10 cellular contexts compared by ENCODE assay signal in genomic region chr6:27651371-27651732, GRCh38.
A peak's percentile ranks its signal among the peaks of the same experiment; 100 is the strongest.
DNase-seq lines count a peak whose midpoint lies in the region; ATAC-seq, FAIRE-seq and TF ChIP-seq lines count a peak whose summit lies in the region.
"Had no signal": no experiment of that assay in that cellular context is flagged by ENCODE, and none has a peak within 500 bp of the region (broad histone marks: within the 10 kb centered on the region; RNA-seq: fewer than 3 reads in every experiment).

No MANE protein-coding gene starts in this region.

- no peak overlapping the region for H3K27ac ChIP-seq in ectodermal cell (ENCODE audit: insufficient read depth, low read depth, low read length, poor library complexity, severe bottlenecking)

- 7% methylated on average over 7 of the region's 7 CpGs for WGBS in ectodermal cell, 2 experiments

- H3K4me1 ChIP-seq in ectodermal cell (ENCODE audit: control insufficient read depth, insufficient read depth, low read length): no peaks in the 10 kb centered on the region
- H3K4me1 ChIP-seq in neuron (ENCODE audit: insufficient read depth, low read length): no peaks in the 10 kb centered on the region

- DNase-seq in NCI-H1105 treated with DMSO at 0.1 percent for 48 hours (lab: John Stamatoyannopoulos, UW): peak; percentile 15
- DNase-seq in NCI-H1105 (lab: John Stamatoyannopoulos, UW): no peak
- DNase-seq in NCI-H774 (lab: John Stamatoyannopoulos, UW): peak; percentile 23
- no peak for DNase-seq in stimulated activated naive CD4-positive, alpha-beta T cell treated with Interleukin-2 at 50 U/mL for 16 hours (lab: John Stamatoyannopoulos, UW)
- DNase-seq in GM12892 (ENCODE audit: insufficient read length): no peak
- DNase-seq: activated gamma-delta T cell had no signal

- no peaks in the 10 kb centered on the region for H3K36me3 ChIP-seq in ectodermal cell (ENCODE audit: control insufficient read depth, insufficient read depth, low read length)
- H3K36me3 ChIP-seq in neuron (ENCODE audit: insufficient read depth, low read length): no peaks in the 10 kb centered on the region

- H3K4me3 ChIP-seq in ectodermal cell (ENCODE audit: insufficient read depth, low read depth, low read length): peak overlapping the region; percentile 51
- H3K4me3 ChIP-seq in neuron (ENCODE audit: low read length): peak overlapping the region; percentile 43

- FAIRE-seq in GM12892 (lab: Jason Lieb, UNC): no peak

- ATAC-seq in esophagus mucosa: no peak
- ATAC-seq: left lobe of liver had no signal

- no peak for TF ChIP-seq POLR2A in GM12892 (IDR thresholded peaks at IDR 0.05; ENCODE audit: low read depth, low read length)

- H3K9me3 ChIP-seq in ectodermal cell (ENCODE audit: control insufficient read depth, low read length) (no peaks in the 10 kb centered on the region), neuron (ENCODE audit: low read length) (no peaks in the 10 kb centered on the region)

- no peaks in the 10 kb centered on the region for H3K27me3 ChIP-seq in ectodermal cell (ENCODE audit: control insufficient read depth, insufficient read depth, low read length, poor library complexity, severe bottlenecking)
- no peaks in the 10 kb centered on the region for H3K27me3 ChIP-seq in neuron (ENCODE audit: insufficient read depth, low read length)

- H2AFZ ChIP-seq in neuron (ENCODE audit: low read depth, low read length): peak overlapping the region; percentile 19

Comparison
In these comparisons a context has a peak if more than half of its experiments do, and no peak if none do; other contexts are left out.
1. DNase-seq: peak in NCI-H1105 treated with DMSO at 0.1 percent for 48 hours (single experiment) and NCI-H774 (single experiment); none in NCI-H1105 (single experiment), stimulated activated naive CD4-positive, alpha-beta T cell treated with Interleukin-2 at 50 U/mL for 16 hours (single experiment) and GM12892 (single experiment).